Comparison of ENCODE assay signal across 10 cellular contexts in genomic region chr22:30208631-30209603, GRCh38. TPM values are rescaled to one million over a fixed set of nuclear protein-coding genes. Genes with fewer than 3 reads are reported as not detected.
DNase-seq lines count a peak whose midpoint lies in the region; TF ChIP-seq lines count a peak whose summit lies in the region.
"Had no signal": no experiment of that assay in that cellular context is flagged by ENCODE, and none has a peak within 500 bp of the region (broad histone marks: within the 10 kb centered on the region; RNA-seq: fewer than 3 reads in every experiment).

No MANE protein-coding gene starts in this region.

- DNase-seq in LHCN-M2 (ENCODE audit: low read depth) (peak; percentile 63), colonic mucosa (peak; percentile 40), mucosa of gallbladder (ENCODE audit: low spot score) (peak; percentile 85), epidermal melanocyte (ENCODE audit: insufficient read length, low spot score) (no peak), hippocampal formation (lab: John Stamatoyannopoulos, UW) (no peak)
- no peak for DNase-seq in stimulated activated CD4-positive, alpha-beta T cell treated with anti-CD3 and anti-CD28 coated beads, Interleukin-2, amount 100 ng/mL, for 48 hours
- no peak for DNase-seq in stimulated activated CD4-positive, alpha-beta T cell treated with anti-CD3 and anti-CD28 coated beads, Interleukin-4, amount 100 ng/mL, for 4 hours
- DNase-seq: DND-41, glutamatergic neuron had no signal

- H3K9ac ChIP-seq in colonic mucosa (ENCODE audit: low read depth in 2 of 2, low read length in 2 of 2): no peak overlapping the region

- no peaks in the 10 kb centered on the region for H3K36me3 ChIP-seq in ACC112 (ENCODE audit: insufficient read depth, low read length)
- no peaks in the 10 kb centered on the region for H3K36me3 ChIP-seq in colonic mucosa

- intact Hi-C loops in colonic mucosa (cut with DNase I): no loop called here

- H2AFZ ChIP-seq in ACC112 (ENCODE audit: low read length, unreplicated experiment): peak overlapping the region; percentile 43

- H3K27me3 ChIP-seq in ACC112 (ENCODE audit: insufficient read depth, low read length) (no peaks in the 10 kb centered on the region), colonic mucosa (no peaks in the 10 kb centered on the region)

- TF ChIP-seq CTCF in colonic mucosa (IDR thresholded peaks at IDR 0.05): no peak

- H3K79me2 ChIP-seq in ACC112 (ENCODE audit: control insufficient read depth, insufficient read depth, low read length, unreplicated experiment): no peaks in the 10 kb centered on the region

- H3K27ac ChIP-seq in ACC112 (ENCODE audit: low read depth, low read length): peak overlapping the region; percentile 99
- H3K27ac ChIP-seq in colonic mucosa: no peak overlapping the region

- H3K4me1 ChIP-seq in ACC112 (ENCODE audit: control insufficient read depth, insufficient read depth, low read length, unreplicated experiment) (peaks cover 84% of the 10 kb centered on the region), colonic mucosa (no peaks in the 10 kb centered on the region)

- H3K4me3 ChIP-seq in ACC112 (ENCODE audit: low read depth, low read length) (no peak overlapping the region), colonic mucosa (no peak overlapping the region)

- H3K9me3 ChIP-seq in colonic mucosa: no peaks in the 10 kb centered on the region

RNA-seq across cellular contexts. Expression of gene LIF, which starts 37.6 kb away (rescaled TPM):
- total RNA-seq in LHCN-M2 (2014; rRNA removed) (23.1 and 23.3 TPM in 2 replicates), colonic mucosa (10 to 100 TPM in 1 of 2 donors, 1 to 10 TPM in 1; 9.5 to 12.5 TPM), mucosa of gallbladder (17.8 TPM)
- polyA plus RNA-seq in LHCN-M2 (2012): 63.2 TPM

RNA-seq across cellular contexts. Expression of gene OSM, which starts 57.7 kb away (rescaled TPM):
- total RNA-seq in LHCN-M2 (2014; rRNA removed): not detected in 2 replicates
- not detected for polyA plus RNA-seq in LHCN-M2 (2012)
- total RNA-seq in colonic mucosa: under 1 TPM; 0.21 to 0.44 TPM
- total RNA-seq in mucosa of gallbladder: 4.7 TPM

Comparison
In these comparisons a context has a peak if more than half of its experiments do, and no peak if none do; other contexts are left out.
1. DNase-seq: peak in LHCN-M2 (single experiment), colonic mucosa (single experiment) and mucosa of gallbladder (single experiment); none in epidermal melanocyte (single experiment), stimulated activated CD4-positive, alpha-beta T cell treated with anti-CD3 and anti-CD28 coated beads, Interleukin-2, amount 100 ng/mL, for 48 hours (0 of 2), hippocampal formation (0 of 2) and stimulated activated CD4-positive, alpha-beta T cell treated with anti-CD3 and anti-CD28 coated beads, Interleukin-4, amount 100 ng/mL, for 4 hours (0 of 2).